1 cellular context compared by ENCODE assay signal in the genomic region with DNA sequence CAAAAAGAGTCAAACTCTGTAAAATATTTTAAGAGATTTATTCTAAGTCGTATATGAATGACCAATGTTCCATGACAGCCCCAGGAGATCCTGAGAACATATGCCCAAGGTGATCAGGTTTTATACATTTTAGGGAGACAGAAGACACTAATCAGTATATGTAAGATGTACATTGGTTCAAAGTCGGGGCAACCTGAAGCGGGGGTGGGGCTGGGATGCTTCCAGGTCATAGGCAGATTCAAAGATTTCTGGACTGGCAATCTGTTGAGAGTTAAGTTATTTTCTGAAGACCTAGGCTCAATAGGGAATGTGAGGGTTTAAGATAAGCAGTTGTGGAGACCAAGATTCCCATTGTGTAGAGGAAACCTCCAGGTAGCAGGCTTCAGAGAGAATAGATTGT.
TF ChIP-seq lines count a peak whose summit lies in the region.

No MANE protein-coding gene starts in this region.

TF ChIP-seq in GM23338, 12 proteins besides CTCF, POLR2A, EP300 and RAD21 (continued from another document):
- TF ChIP-seq, protein P1, sequence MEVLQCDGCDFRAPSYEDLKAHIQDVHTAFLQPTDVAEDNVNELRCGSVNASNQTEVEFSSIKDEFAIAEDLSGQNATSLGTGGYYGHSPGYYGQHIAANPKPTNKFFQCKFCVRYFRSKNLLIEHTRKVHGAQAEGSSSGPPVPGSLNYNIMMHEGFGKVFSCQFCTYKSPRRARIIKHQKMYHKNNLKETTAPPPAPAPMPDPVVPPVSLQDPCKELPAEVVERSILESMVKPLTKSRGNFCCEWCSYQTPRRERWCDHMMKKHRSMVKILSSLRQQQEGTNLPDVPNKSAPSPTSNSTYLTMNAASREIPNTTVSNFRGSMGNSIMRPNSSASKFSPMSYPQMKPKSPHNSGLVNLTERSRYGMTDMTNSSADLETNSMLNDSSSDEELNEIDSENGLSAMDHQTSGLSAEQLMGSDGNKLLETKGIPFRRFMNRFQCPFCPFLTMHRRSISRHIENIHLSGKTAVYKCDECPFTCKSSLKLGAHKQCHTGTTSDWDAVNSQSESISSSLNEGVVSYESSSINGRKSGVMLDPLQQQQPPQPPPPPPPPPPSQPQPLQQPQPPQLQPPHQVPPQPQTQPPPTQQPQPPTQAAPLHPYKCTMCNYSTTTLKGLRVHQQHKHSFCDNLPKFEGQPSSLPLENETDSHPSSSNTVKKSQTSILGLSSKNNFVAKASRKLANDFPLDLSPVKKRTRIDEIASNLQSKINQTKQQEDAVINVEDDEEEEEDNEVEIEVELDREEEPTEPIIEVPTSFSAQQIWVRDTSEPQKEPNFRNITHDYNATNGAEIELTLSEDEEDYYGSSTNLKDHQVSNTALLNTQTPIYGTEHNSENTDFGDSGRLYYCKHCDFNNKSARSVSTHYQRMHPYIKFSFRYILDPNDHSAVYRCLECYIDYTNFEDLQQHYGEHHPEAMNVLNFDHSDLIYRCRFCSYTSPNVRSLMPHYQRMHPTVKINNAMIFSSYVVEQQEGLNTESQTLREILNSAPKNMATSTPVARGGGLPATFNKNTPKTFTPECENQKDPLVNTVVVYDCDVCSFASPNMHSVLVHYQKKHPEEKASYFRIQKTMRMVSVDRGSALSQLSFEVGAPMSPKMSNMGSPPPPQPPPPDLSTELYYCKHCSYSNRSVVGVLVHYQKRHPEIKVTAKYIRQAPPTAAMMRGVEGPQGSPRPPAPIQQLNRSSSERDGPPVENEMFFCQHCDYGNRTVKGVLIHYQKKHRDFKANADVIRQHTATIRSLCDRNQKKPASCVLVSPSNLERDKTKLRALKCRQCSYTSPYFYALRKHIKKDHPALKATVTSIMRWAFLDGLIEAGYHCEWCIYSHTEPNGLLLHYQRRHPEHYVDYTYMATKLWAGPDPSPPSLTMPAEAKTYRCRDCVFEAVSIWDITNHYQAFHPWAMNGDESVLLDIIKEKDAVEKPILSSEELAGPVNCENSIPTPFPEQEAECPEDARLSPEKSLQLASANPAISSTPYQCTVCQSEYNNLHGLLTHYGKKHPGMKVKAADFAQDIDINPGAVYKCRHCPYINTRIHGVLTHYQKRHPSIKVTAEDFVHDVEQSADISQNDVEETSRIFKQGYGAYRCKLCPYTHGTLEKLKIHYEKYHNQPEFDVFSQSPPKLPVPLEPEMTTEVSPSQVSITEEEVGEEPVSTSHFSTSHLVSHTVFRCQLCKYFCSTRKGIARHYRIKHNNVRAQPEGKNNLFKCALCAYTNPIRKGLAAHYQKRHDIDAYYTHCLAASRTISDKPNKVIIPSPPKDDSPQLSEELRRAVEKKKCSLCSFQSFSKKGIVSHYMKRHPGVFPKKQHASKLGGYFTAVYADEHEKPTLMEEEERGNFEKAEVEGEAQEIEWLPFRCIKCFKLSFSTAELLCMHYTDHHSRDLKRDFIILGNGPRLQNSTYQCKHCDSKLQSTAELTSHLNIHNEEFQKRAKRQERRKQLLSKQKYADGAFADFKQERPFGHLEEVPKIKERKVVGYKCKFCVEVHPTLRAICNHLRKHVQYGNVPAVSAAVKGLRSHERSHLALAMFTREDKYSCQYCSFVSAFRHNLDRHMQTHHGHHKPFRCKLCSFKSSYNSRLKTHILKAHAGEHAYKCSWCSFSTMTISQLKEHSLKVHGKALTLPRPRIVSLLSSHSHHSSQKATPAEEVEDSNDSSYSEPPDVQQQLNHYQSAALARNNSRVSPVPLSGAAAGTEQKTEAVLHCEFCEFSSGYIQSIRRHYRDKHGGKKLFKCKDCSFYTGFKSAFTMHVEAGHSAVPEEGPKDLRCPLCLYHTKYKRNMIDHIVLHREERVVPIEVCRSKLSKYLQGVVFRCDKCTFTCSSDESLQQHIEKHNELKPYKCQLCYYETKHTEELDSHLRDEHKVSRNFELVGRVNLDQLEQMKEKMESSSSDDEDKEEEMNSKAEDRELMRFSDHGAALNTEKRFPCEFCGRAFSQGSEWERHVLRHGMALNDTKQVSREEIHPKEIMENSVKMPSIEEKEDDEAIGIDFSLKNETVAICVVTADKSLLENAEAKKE (CRISPR knock-in tag; IDR thresholded peaks at IDR 0.05): no peak
- TF ChIP-seq, protein P2, sequence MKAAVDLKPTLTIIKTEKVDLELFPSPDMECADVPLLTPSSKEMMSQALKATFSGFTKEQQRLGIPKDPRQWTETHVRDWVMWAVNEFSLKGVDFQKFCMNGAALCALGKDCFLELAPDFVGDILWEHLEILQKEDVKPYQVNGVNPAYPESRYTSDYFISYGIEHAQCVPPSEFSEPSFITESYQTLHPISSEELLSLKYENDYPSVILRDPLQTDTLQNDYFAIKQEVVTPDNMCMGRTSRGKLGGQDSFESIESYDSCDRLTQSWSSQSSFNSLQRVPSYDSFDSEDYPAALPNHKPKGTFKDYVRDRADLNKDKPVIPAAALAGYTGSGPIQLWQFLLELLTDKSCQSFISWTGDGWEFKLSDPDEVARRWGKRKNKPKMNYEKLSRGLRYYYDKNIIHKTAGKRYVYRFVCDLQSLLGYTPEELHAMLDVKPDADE (IDR thresholded peaks at IDR 0.05): no peak
- no peak for TF ChIP-seq ZNF114 (CRISPR knock-in tag; IDR thresholded peaks at IDR 0.05)
- TF ChIP-seq POLR2AphosphoS5 (IDR thresholded peaks at IDR 0.05; ENCODE audit: low read depth): no peak
- no peak for TF ChIP-seq EZH2 (IDR thresholded peaks at IDR 0.05; ENCODE audit: low read depth, unreplicated experiment)
- no peak for TF ChIP-seq NANOG (IDR thresholded peaks at IDR 0.05; ENCODE audit: borderline replicate concordance)
